8 cellular contexts compared by ENCODE assay signal in genomic region chr2:197452754-197453122, GRCh38. TPM values are rescaled to one million over a fixed set of nuclear protein-coding genes. Genes with fewer than 3 reads are reported as not detected.
DNase-seq lines count a peak whose midpoint lies in the region; FAIRE-seq and TF ChIP-seq lines count a peak whose summit lies in the region.

No MANE protein-coding gene starts in this region.

- no peak; the same call in 1 of the 2 replicates for TF ChIP-seq POLR2A in GM12891 (IDR thresholded peaks at IDR 0.05; ENCODE audit: low read depth, low read length)

- H3K27me3 ChIP-seq in WERI-Rb-1 (ENCODE audit: insufficient read depth, low read depth, severe bottlenecking) (no peaks in the 10 kb centered on the region), skeletal muscle tissue (ENCODE audit: control insufficient read depth in 3 of 3, insufficient read depth in 3 of 3, low read length in 3 of 3) (no peaks in the 10 kb centered on the region)

- H3K27ac ChIP-seq in WERI-Rb-1 (peak overlapping the region; percentile 73), skeletal muscle tissue (ENCODE audit: low read depth, low read length) (peak overlapping the region; percentile 100)

- peak overlapping the region; percentile 98 for H3K27ac Mint-ChIP-seq in glutamatergic neuron (ENCODE audit: unreplicated experiment)

- FAIRE-seq in GM12891 (lab: Jason Lieb, UNC): no peak

- CTCF ChIA-PET in GM10248 (lab: Yijun Ruan, JAX): interaction anchor here (0.7 to 6.5 kb wide), 9 partner anchors 8 to 23 kb away, joined by 3 to 45 read pairs (median 4); partner anchors contain the start of gene SF3B1

- peak overlapping the region; percentile 100 for H3K4me3 Mint-ChIP-seq in glutamatergic neuron (ENCODE audit: unreplicated experiment)

- peaks cover 10% of the 10 kb centered on the region for H3K4me1 Mint-ChIP-seq in glutamatergic neuron (ENCODE audit: low read depth, unreplicated experiment)

- H3K4me1 ChIP-seq in skeletal muscle tissue (ENCODE audit: control insufficient read depth in 3 of 3, insufficient read depth in 3 of 3, low read length in 3 of 3): peaks cover 12 to 16% (median 16%) of the 10 kb centered on the region in 3 donors

- POLR2A ChIA-PET in GM10248 (lab: Yijun Ruan, JAX): interaction anchor here (0.5 to 1.6 kb wide), 14 partner anchors 12 to 500 kb away, joined by 3 to 15 read pairs (median 4); partner anchors contain the start of genes HSPD1, HSPE1 and SF3B1

- TF ChIP-seq CTCF in WERI-Rb-1 (IDR thresholded peaks at IDR 0.05; ENCODE audit: low read depth, low read length) (no peak), glutamatergic neuron (IDR thresholded peaks at IDR 0.05; ENCODE audit: partially characterized antibody, unreplicated experiment) (no peak), GM10248 (IDR thresholded peaks at IDR 0.05; ENCODE audit: control extremely low read depth, extremely low read depth, low read depth, missing control alignments) (no peak)

- H3K27me3 Mint-ChIP-seq in glutamatergic neuron (ENCODE audit: unreplicated experiment): peaks cover 6% of the 10 kb centered on the region

- H3K36me3 ChIP-seq in WERI-Rb-1 (no peaks in the 10 kb centered on the region; the same call in 1 of the 2 replicates), skeletal muscle tissue (ENCODE audit: control insufficient read depth in 3 of 3, insufficient read depth in 3 of 3, low read length in 3 of 3) (peaks cover 0 to 2% (median 0%) of the 10 kb centered on the region in 3 donors)

- DNase-seq in GM12891 (ENCODE audit: insufficient read length, low spot score): no peak
- no peak for DNase-seq in WERI-Rb-1
- no peak for DNase-seq in glutamatergic neuron
- DNase-seq in effector CD8-positive, alpha-beta T cell (lab: John Stamatoyannopoulos, UW): no peak
- no peak for DNase-seq in KG1 (lab: John Stamatoyannopoulos, UW)
- no peak for DNase-seq in dedifferentiated amniotic fluid mesenchymal stem cell (ENCODE audit: extremely low spot score)
- DNase-seq in GM10248 (ENCODE audit: extremely low spot score): no peak

- H3K4me3 ChIP-seq in WERI-Rb-1 (ENCODE audit: low read depth, low read length) (peak overlapping the region; percentile 66), skeletal muscle tissue (ENCODE audit: low read length in 3 of 3) (peak overlapping the region; percentile 79 to 92 (median 84))

- peak overlapping the region; percentile 87 to 100 (median 98) for H3K9ac ChIP-seq in skeletal muscle tissue (ENCODE audit: low read depth in 1 of 3, low read length in 3 of 3)

- H3K9me3 ChIP-seq in WERI-Rb-1 (ENCODE audit: severe bottlenecking) (no peaks in the 10 kb centered on the region), skeletal muscle tissue (ENCODE audit: control insufficient read depth in 3 of 3, low read length in 3 of 3) (no peaks in the 10 kb centered on the region)

- H3K36me3 Mint-ChIP-seq in glutamatergic neuron (ENCODE audit: unreplicated experiment): no peaks in the 10 kb centered on the region

- H3K9me3 Mint-ChIP-seq in glutamatergic neuron (ENCODE audit: unreplicated experiment): peaks cover 5% of the 10 kb centered on the region

TF ChIP-seq in GM12891, 5 proteins besides CTCF, POLR2A, EP300 and RAD21:
- TF ChIP-seq PAX5 (IDR thresholded peaks at IDR 0.05; ENCODE audit: insufficient read depth, low read length, severe bottlenecking) (no peak), TAF1 (IDR thresholded peaks at IDR 0.05; ENCODE audit: low read depth, low read length) (peak; percentile 51; the same call in 1 of the 2 replicates), SPI1 (IDR thresholded peaks at IDR 0.05; ENCODE audit: low read depth, low read length) (no peak)

RNA-seq across cellular contexts. Expression of gene COQ10B, which starts 0.6 kb away (rescaled TPM):
- 10.4 TPM for polyA plus RNA-seq in GM12891 (2012; ENCODE audit: low read depth, missing spikeins)
- total RNA-seq in glutamatergic neuron (ENCODE audit: unreplicated experiment): 13.2 TPM
- 10.4 TPM for total RNA-seq in skeletal muscle tissue

RNA-seq across cellular contexts. Expression of gene SF3B1, which starts 17.9 kb away (rescaled TPM):
- polyA plus RNA-seq in GM12891 (2012; ENCODE audit: low read depth, missing spikeins): 174 TPM
- total RNA-seq in glutamatergic neuron (ENCODE audit: unreplicated experiment) (401 TPM), skeletal muscle tissue (152 TPM)

RNA-seq across cellular contexts. Expression of gene HSPD1, which starts 46.9 kb away (rescaled TPM):
- 397 TPM for polyA plus RNA-seq in GM12891 (2012; ENCODE audit: low read depth, missing spikeins)
- total RNA-seq in glutamatergic neuron (ENCODE audit: unreplicated experiment): 187 TPM
- total RNA-seq in skeletal muscle tissue: 146 TPM

RNA-seq across cellular contexts. Expression of gene HSPE1, which starts 47.4 kb away (rescaled TPM):
- 366 TPM for polyA plus RNA-seq in GM12891 (2012; ENCODE audit: low read depth, missing spikeins)
- total RNA-seq in glutamatergic neuron (ENCODE audit: unreplicated experiment): 83.5 TPM
- total RNA-seq in skeletal muscle tissue: 80.4 TPM
